In genomic region chr1:1004780-1005697, GRCh38 we compare ENCODE assay signal across 1 cellular context.
TF ChIP-seq lines count a peak whose summit lies in the region.

No MANE protein-coding gene starts in this region.

TF ChIP-seq in HepG2, 621 proteins besides CTCF, POLR2A, EP300 and RAD21 (continued from another document and continues in another):
- TF ChIP-seq, protein P1, sequence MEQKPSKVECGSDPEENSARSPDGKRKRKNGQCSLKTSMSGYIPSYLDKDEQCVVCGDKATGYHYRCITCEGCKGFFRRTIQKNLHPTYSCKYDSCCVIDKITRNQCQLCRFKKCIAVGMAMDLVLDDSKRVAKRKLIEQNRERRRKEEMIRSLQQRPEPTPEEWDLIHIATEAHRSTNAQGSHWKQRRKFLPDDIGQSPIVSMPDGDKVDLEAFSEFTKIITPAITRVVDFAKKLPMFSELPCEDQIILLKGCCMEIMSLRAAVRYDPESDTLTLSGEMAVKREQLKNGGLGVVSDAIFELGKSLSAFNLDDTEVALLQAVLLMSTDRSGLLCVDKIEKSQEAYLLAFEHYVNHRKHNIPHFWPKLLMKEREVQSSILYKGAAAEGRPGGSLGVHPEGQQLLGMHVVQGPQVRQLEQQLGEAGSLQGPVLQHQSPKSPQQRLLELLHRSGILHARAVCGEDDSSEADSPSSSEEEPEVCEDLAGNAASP (CRISPR knock-in tag; IDR thresholded peaks at IDR 0.05; ENCODE audit: borderline replicate concordance) = no peak
- TF ChIP-seq MEIS1 (CRISPR knock-in tag; IDR thresholded peaks at IDR 0.05; ENCODE audit: borderline replicate concordance) = peak; percentile 18; the same call in 1 of the 2 replicates
- TF ChIP-seq, protein P2, sequence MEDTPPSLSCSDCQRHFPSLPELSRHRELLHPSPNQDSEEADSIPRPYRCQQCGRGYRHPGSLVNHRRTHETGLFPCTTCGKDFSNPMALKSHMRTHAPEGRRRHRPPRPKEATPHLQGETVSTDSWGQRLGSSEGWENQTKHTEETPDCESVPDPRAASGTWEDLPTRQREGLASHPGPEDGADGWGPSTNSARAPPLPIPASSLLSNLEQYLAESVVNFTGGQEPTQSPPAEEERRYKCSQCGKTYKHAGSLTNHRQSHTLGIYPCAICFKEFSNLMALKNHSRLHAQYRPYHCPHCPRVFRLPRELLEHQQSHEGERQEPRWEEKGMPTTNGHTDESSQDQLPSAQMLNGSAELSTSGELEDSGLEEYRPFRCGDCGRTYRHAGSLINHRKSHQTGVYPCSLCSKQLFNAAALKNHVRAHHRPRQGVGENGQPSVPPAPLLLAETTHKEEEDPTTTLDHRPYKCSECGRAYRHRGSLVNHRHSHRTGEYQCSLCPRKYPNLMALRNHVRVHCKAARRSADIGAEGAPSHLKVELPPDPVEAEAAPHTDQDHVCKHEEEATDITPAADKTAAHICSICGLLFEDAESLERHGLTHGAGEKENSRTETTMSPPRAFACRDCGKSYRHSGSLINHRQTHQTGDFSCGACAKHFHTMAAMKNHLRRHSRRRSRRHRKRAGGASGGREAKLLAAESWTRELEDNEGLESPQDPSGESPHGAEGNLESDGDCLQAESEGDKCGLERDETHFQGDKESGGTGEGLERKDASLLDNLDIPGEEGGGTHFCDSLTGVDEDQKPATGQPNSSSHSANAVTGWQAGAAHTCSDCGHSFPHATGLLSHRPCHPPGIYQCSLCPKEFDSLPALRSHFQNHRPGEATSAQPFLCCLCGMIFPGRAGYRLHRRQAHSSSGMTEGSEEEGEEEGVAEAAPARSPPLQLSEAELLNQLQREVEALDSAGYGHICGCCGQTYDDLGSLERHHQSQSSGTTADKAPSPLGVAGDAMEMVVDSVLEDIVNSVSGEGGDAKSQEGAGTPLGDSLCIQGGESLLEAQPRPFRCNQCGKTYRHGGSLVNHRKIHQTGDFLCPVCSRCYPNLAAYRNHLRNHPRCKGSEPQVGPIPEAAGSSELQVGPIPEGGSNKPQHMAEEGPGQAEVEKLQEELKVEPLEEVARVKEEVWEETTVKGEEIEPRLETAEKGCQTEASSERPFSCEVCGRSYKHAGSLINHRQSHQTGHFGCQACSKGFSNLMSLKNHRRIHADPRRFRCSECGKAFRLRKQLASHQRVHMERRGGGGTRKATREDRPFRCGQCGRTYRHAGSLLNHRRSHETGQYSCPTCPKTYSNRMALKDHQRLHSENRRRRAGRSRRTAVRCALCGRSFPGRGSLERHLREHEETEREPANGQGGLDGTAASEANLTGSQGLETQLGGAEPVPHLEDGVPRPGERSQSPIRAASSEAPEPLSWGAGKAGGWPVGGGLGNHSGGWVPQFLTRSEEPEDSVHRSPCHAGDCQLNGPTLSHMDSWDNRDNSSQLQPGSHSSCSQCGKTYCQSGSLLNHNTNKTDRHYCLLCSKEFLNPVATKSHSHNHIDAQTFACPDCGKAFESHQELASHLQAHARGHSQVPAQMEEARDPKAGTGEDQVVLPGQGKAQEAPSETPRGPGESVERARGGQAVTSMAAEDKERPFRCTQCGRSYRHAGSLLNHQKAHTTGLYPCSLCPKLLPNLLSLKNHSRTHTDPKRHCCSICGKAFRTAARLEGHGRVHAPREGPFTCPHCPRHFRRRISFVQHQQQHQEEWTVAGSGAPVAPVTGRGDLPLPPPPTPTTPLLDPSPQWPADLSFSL (CRISPR knock-in tag; IDR thresholded peaks at IDR 0.05) = no peak
- TF ChIP-seq ARID4A (CRISPR knock-in tag; IDR thresholded peaks at IDR 0.05; ENCODE audit: borderline replicate concordance) = peak; percentile 65; the same call in 1 of the 2 replicates
- peak; percentile 17; the same call in 1 of the 2 replicates for TF ChIP-seq HMG20A (CRISPR knock-in tag; IDR thresholded peaks at IDR 0.05; ENCODE audit: borderline replicate concordance)
- TF ChIP-seq DMAP1 (CRISPR knock-in tag; IDR thresholded peaks at IDR 0.05) = 0 out of 2 replicates have a peak, but pooled peaks have one; percentile 63
- peak; percentile 26; the same call in 1 of the 2 replicates for TF ChIP-seq ERF (CRISPR knock-in tag; IDR thresholded peaks at IDR 0.05)
- TF ChIP-seq ZNF629 (CRISPR knock-in tag; conservative IDR thresholded peaks at IDR 0.05) = 0 out of 2 replicates have a peak, but pooled peaks have one; percentile 4
- TF ChIP-seq ZSCAN25 (CRISPR knock-in tag; IDR thresholded peaks at IDR 0.05) = no peak; the same call in none of the 2 replicates
- peak; percentile 69; the same call in 1 of the 2 replicates for TF ChIP-seq ETV5 (CRISPR knock-in tag; IDR thresholded peaks at IDR 0.05; ENCODE audit: borderline replicate concordance)
- TF ChIP-seq ZNF607 (CRISPR knock-in tag; IDR thresholded peaks at IDR 0.05; ENCODE audit: borderline replicate concordance) = no peak
- TF ChIP-seq ZNF777 (CRISPR knock-in tag; IDR thresholded peaks at IDR 0.05) = no peak
- peak; percentile 73 for TF ChIP-seq ZNF18 (CRISPR knock-in tag; IDR thresholded peaks at IDR 0.05; ENCODE audit: insufficient replicate concordance)
- TF ChIP-seq TBX2 (CRISPR knock-in tag; IDR thresholded peaks at IDR 0.05; ENCODE audit: borderline replicate concordance) = peak; percentile 75
- no peak for TF ChIP-seq TP53 (CRISPR knock-in tag; conservative IDR thresholded peaks at IDR 0.05)
- TF ChIP-seq, protein P3, sequence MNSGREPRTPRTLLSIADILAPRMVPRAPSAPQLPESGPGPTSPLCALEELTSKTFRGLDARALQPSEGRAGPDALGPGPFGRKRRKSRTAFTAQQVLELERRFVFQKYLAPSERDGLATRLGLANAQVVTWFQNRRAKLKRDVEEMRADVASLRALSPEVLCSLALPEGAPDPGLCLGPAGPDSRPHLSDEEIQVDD (CRISPR knock-in tag; IDR thresholded peaks at IDR 0.05; ENCODE audit: borderline replicate concordance) = no peak
- TF ChIP-seq TBP (CRISPR knock-in tag; IDR thresholded peaks at IDR 0.05) = no peak
- peak; percentile 52 for TF ChIP-seq ZNF430 (CRISPR knock-in tag; IDR thresholded peaks at IDR 0.05)
- TF ChIP-seq ZNF720 (CRISPR knock-in tag; IDR thresholded peaks at IDR 0.05) = no peak
- TF ChIP-seq FIP1L1 (IDR thresholded peaks at IDR 0.05; ENCODE audit: borderline replicate concordance, insufficient read depth, low read depth, low read length) = no peak
- TF ChIP-seq PCBP1 (IDR thresholded peaks at IDR 0.05; ENCODE audit: borderline replicate concordance, low read depth, low read length) = 0 out of 2 replicates have a peak, but pooled peaks have one; percentile 36
- TF ChIP-seq RELA (CRISPR knock-in tag; IDR thresholded peaks at IDR 0.05) = no peak
- TF ChIP-seq ZMYM4 (CRISPR knock-in tag; IDR thresholded peaks at IDR 0.05) = 0 out of 2 replicates have a peak, but pooled peaks have one; percentile 46
- TF ChIP-seq RBM39 (IDR thresholded peaks at IDR 0.05; ENCODE audit: low read depth, low read length, poor library complexity, severe bottlenecking) = no peak
- TF ChIP-seq, protein P4, sequence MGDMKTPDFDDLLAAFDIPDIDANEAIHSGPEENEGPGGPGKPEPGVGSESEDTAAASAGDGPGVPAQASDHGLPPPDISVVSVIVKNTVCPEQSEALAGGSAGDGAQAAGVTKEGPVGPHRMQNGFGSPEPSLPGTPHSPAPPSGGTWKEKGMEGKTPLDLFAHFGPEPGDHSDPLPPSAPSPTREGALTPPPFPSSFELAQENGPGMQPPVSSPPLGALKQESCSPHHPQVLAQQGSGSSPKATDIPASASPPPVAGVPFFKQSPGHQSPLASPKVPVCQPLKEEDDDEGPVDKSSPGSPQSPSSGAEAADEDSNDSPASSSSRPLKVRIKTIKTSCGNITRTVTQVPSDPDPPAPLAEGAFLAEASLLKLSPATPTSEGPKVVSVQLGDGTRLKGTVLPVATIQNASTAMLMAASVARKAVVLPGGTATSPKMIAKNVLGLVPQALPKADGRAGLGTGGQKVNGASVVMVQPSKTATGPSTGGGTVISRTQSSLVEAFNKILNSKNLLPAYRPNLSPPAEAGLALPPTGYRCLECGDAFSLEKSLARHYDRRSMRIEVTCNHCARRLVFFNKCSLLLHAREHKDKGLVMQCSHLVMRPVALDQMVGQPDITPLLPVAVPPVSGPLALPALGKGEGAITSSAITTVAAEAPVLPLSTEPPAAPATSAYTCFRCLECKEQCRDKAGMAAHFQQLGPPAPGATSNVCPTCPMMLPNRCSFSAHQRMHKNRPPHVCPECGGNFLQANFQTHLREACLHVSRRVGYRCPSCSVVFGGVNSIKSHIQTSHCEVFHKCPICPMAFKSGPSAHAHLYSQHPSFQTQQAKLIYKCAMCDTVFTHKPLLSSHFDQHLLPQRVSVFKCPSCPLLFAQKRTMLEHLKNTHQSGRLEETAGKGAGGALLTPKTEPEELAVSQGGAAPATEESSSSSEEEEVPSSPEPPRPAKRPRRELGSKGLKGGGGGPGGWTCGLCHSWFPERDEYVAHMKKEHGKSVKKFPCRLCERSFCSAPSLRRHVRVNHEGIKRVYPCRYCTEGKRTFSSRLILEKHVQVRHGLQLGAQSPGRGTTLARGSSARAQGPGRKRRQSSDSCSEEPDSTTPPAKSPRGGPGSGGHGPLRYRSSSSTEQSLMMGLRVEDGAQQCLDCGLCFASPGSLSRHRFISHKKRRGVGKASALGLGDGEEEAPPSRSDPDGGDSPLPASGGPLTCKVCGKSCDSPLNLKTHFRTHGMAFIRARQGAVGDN (CRISPR knock-in tag; IDR thresholded peaks at IDR 0.05) = peak; percentile 95
- TF ChIP-seq ZNF20 (CRISPR knock-in tag; IDR thresholded peaks at IDR 0.05) = no peak
- no peak for TF ChIP-seq EEA1 (CRISPR knock-in tag; IDR thresholded peaks at IDR 0.05; ENCODE audit: borderline replicate concordance)
- no peak for TF ChIP-seq ZNF138 (CRISPR knock-in tag; IDR thresholded peaks at IDR 0.05; ENCODE audit: low read depth)
- TF ChIP-seq KDM1A (CRISPR knock-in tag; IDR thresholded peaks at IDR 0.05) = no peak
- TF ChIP-seq, protein P5, sequence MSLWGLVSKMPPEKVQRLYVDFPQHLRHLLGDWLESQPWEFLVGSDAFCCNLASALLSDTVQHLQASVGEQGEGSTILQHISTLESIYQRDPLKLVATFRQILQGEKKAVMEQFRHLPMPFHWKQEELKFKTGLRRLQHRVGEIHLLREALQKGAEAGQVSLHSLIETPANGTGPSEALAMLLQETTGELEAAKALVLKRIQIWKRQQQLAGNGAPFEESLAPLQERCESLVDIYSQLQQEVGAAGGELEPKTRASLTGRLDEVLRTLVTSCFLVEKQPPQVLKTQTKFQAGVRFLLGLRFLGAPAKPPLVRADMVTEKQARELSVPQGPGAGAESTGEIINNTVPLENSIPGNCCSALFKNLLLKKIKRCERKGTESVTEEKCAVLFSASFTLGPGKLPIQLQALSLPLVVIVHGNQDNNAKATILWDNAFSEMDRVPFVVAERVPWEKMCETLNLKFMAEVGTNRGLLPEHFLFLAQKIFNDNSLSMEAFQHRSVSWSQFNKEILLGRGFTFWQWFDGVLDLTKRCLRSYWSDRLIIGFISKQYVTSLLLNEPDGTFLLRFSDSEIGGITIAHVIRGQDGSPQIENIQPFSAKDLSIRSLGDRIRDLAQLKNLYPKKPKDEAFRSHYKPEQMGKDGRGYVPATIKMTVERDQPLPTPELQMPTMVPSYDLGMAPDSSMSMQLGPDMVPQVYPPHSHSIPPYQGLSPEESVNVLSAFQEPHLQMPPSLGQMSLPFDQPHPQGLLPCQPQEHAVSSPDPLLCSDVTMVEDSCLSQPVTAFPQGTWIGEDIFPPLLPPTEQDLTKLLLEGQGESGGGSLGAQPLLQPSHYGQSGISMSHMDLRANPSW (CRISPR knock-in tag; IDR thresholded peaks at IDR 0.05; ENCODE audit: borderline replicate concordance) = peak; percentile 72; the same call in 1 of the 2 replicates
- TF ChIP-seq, protein P6, sequence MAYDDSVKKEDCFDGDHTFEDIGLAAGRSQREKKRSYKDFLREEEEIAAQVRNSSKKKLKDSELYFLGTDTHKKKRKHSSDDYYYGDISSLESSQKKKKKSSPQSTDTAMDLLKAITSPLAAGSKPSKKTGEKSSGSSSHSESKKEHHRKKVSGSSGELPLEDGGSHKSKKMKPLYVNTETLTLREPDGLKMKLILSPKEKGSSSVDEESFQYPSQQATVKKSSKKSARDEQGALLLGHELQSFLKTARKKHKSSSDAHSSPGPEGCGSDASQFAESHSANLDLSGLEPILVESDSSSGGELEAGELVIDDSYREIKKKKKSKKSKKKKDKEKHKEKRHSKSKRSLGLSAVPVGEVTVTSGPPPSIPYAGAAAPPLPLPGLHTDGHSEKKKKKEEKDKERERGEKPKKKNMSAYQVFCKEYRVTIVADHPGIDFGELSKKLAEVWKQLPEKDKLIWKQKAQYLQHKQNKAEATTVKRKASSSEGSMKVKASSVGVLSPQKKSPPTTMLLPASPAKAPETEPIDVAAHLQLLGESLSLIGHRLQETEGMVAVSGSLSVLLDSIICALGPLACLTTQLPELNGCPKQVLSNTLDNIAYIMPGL (CRISPR knock-in tag; IDR thresholded peaks at IDR 0.05; ENCODE audit: borderline replicate concordance in 1 of 2, low read depth in 1 of 2) = peak in 1 of 2 experiments; percentile 59; a peak in 1 of 4 replicates
- TF ChIP-seq MXI1 (IDR thresholded peaks at IDR 0.05; ENCODE audit: borderline replicate concordance, low read depth, low read length) = peak; percentile 54; the same call in 1 of the 3 replicates
